In genomic region chr6:34223381-34223963, GRCh38 we compare ENCODE assay signal across 8 cellular contexts. TPM values are rescaled to one million over a fixed set of nuclear protein-coding genes. Genes with fewer than 3 reads are reported as not detected.
DNase-seq lines count a peak whose midpoint lies in the region; ATAC-seq, FAIRE-seq and TF ChIP-seq lines count a peak whose summit lies in the region.

No MANE protein-coding gene starts in this region.

- no peak for DNase-seq in activated CD4-positive, alpha-beta memory T cell treated with anti-CD3 and anti-CD28 coated beads for 36 hours
- DNase-seq in left ventricle myocardium inferior = no peak
- no peak for DNase-seq in NCI-H2029 (lab: John Stamatoyannopoulos, UW)
- no peak for DNase-seq in midbrain (lab: John Stamatoyannopoulos, UW)
- no peak for DNase-seq in GM12891 (ENCODE audit: insufficient read length, low spot score)

- peak overlapping the region; percentile 97 for H3K4me2 ChIP-seq in DOHH2 (ENCODE audit: low read length)

- H4K20me1 ChIP-seq in DOHH2 (ENCODE audit: control insufficient read depth, insufficient read depth, low read depth, low read length) = no peaks in the 10 kb centered on the region

- ATAC-seq in HG02571 (IDR thresholded peaks at IDR 0.05; ENCODE audit: unreplicated experiment) = peak; percentile 23

- H3K4me3 ChIP-seq in DOHH2 (ENCODE audit: low read length) (peak overlapping the region; percentile 81), left ventricle myocardium inferior (peak overlapping the region; percentile 82), skeletal muscle tissue (ENCODE audit: low read length in 3 of 3) (peak overlapping the region; percentile 58 to 81 (median 59))

- H3K4me1 Mint-ChIP-seq in activated CD4-positive, alpha-beta memory T cell treated with anti-CD3 and anti-CD28 coated beads for 36 hours (ENCODE audit: low read depth) = peaks cover 28% of the 10 kb centered on the region

- H3K79me2 ChIP-seq in DOHH2 (ENCODE audit: control insufficient read depth, low read length) = no peaks in the 10 kb centered on the region

- no peaks in the 10 kb centered on the region for H3K36me3 Mint-ChIP-seq in activated CD4-positive, alpha-beta memory T cell treated with anti-CD3 and anti-CD28 coated beads for 36 hours

- H3K9ac ChIP-seq in skeletal muscle tissue (ENCODE audit: low read depth in 1 of 3, low read length in 3 of 3) = peak overlapping the region; percentile 41 to 74 (median 57)

- H3K9me3 ChIP-seq in DOHH2 (ENCODE audit: control insufficient read depth, insufficient read depth, low read length) = no peaks in the 10 kb centered on the region
- H3K9me3 ChIP-seq in left ventricle myocardium inferior (replicated peaks) = no peaks in the 10 kb centered on the region
- H3K9me3 ChIP-seq in skeletal muscle tissue (ENCODE audit: control insufficient read depth in 3 of 3, low read length in 3 of 3) = no peaks in the 10 kb centered on the region

- peaks cover 7% of the 10 kb centered on the region; the same call in 1 of the 2 replicates for H3F3A ChIP-seq in DOHH2 (ENCODE audit: control insufficient read depth, insufficient read depth)

- intact Hi-C loops in activated CD4-positive, alpha-beta memory T cell treated with anti-CD3 and anti-CD28 coated beads for 36 hours (cut with micrococcal nuclease) = no loop called here
- intact Hi-C loops in left ventricle myocardium inferior (cut with micrococcal nuclease) = no loop called here

- no peaks in the 10 kb centered on the region for H3K27me3 Mint-ChIP-seq in activated CD4-positive, alpha-beta memory T cell treated with anti-CD3 and anti-CD28 coated beads for 36 hours

- TF ChIP-seq POLR2A in GM12891 (IDR thresholded peaks at IDR 0.05; ENCODE audit: low read depth, low read length) = no peak

- no peaks in the 10 kb centered on the region for H3K9me3 Mint-ChIP-seq in activated CD4-positive, alpha-beta memory T cell treated with anti-CD3 and anti-CD28 coated beads for 36 hours

- H3K4me1 ChIP-seq in DOHH2 (ENCODE audit: control insufficient read depth, low read length) (peaks cover 62% of the 10 kb centered on the region), left ventricle myocardium inferior (peaks cover 14% of the 10 kb centered on the region), skeletal muscle tissue (ENCODE audit: control insufficient read depth in 3 of 3, insufficient read depth in 3 of 3, low read length in 3 of 3) (peaks cover 7 to 10% (median 8%) of the 10 kb centered on the region in 3 donors)

- peak overlapping the region; percentile 52 for H3K4me3 Mint-ChIP-seq in activated CD4-positive, alpha-beta memory T cell treated with anti-CD3 and anti-CD28 coated beads for 36 hours

- POLR2A ChIA-PET in activated CD4-positive, alpha-beta memory T cell treated with anti-CD3 and anti-CD28 coated beads for 36 hours (lab: Charles Lee) = interaction anchor here (0.6 to 2.1 kb wide), 7 partner anchors 10 to 560 kb away, joined by 3 to 29 read pairs (median 5); partner anchors contain the start of genes HMGA1, NUDT3 and SMIM29

- FAIRE-seq in GM12891 (lab: Jason Lieb, UNC) = no peak

- TF ChIP-seq CTCF in DOHH2 (IDR thresholded peaks at IDR 0.05; ENCODE audit: low read depth, low read length, poor library complexity, severe bottlenecking) (no peak), left ventricle myocardium inferior (IDR thresholded peaks at IDR 0.05; ENCODE audit: borderline replicate concordance) (no peak)

- H3K27ac ChIP-seq in DOHH2 (ENCODE audit: low read depth, low read length) (peak overlapping the region; percentile 14; the same call in 1 of the 2 replicates), left ventricle myocardium inferior (replicated peaks) (peak overlapping the region; percentile 93), skeletal muscle tissue (ENCODE audit: low read depth, low read length) (peak overlapping the region; percentile 39)

- H3K27me3 ChIP-seq in DOHH2 (ENCODE audit: control insufficient read depth, low read length) (no peaks in the 10 kb centered on the region), left ventricle myocardium inferior (ENCODE audit: low read depth) (no peaks in the 10 kb centered on the region), skeletal muscle tissue (ENCODE audit: control insufficient read depth in 3 of 3, insufficient read depth in 3 of 3, low read length in 3 of 3) (no peaks in the 10 kb centered on the region)

- no peaks in the 10 kb centered on the region for H3K9me2 ChIP-seq in DOHH2 (replicated peaks; ENCODE audit: control insufficient read depth, low read length)

- H3K27ac Mint-ChIP-seq in activated CD4-positive, alpha-beta memory T cell treated with anti-CD3 and anti-CD28 coated beads for 36 hours = peak overlapping the region; percentile 72

- no peaks in the 10 kb centered on the region for H3K36me3 ChIP-seq in DOHH2 (ENCODE audit: control insufficient read depth, low read length)
- no peaks in the 10 kb centered on the region for H3K36me3 ChIP-seq in left ventricle myocardium inferior
- no peaks in the 10 kb centered on the region for H3K36me3 ChIP-seq in skeletal muscle tissue (ENCODE audit: control insufficient read depth in 3 of 3, insufficient read depth in 3 of 3, low read length in 3 of 3)

- CTCF ChIA-PET in activated CD4-positive, alpha-beta memory T cell treated with anti-CD3 and anti-CD28 coated beads for 36 hours (lab: Charles Lee) = interaction anchor here (1.0 to 2.3 kb wide), 6 partner anchors 13 to 69 kb away, joined by 3 to 19 read pairs (median 5); partner anchors contain the start of genes HMGA1 and SMIM29

TF ChIP-seq in GM12891, 5 proteins besides CTCF, POLR2A, EP300 and RAD21:
- TF ChIP-seq PAX5 (IDR thresholded peaks at IDR 0.05; ENCODE audit: insufficient read depth, low read length, severe bottlenecking) = no peak
- TF ChIP-seq TAF1 (IDR thresholded peaks at IDR 0.05; ENCODE audit: low read depth, low read length) = no peak

RNA-seq across cellular contexts. Expression of gene HMGA1, which starts 13.2 kb away (rescaled TPM):
- 100 to 1,000 TPM; 422 to 429 TPM for total RNA-seq in activated CD4-positive, alpha-beta memory T cell treated with anti-CD3 and anti-CD28 coated beads for 36 hours
- 46.7 TPM for total RNA-seq in left ventricle myocardium inferior
- 20.4 TPM for total RNA-seq in skeletal muscle tissue
- polyA plus RNA-seq in GM12891 (2012; ENCODE audit: low read depth, missing spikeins) = 367 TPM

RNA-seq across cellular contexts. Expression of gene SMIM29, which starts 25.3 kb away (rescaled TPM):
- total RNA-seq in activated CD4-positive, alpha-beta memory T cell treated with anti-CD3 and anti-CD28 coated beads for 36 hours = 10 to 100 TPM; 22.4 to 25.2 TPM
- 27.1 TPM for total RNA-seq in left ventricle myocardium inferior
- 5.2 TPM for total RNA-seq in skeletal muscle tissue
- polyA plus RNA-seq in GM12891 (2012; ENCODE audit: low read depth, missing spikeins) = 14.2 TPM

Comparison
In these comparisons a context has a peak if more than half of its experiments do, and no peak if none do; other contexts are left out.
1. H3K27ac ChIP-seq: peak in every context shown above with its lines; median percentile 93 in left ventricle myocardium inferior; 39 in skeletal muscle tissue; 14 in DOHH2.